In the genomic region with DNA sequence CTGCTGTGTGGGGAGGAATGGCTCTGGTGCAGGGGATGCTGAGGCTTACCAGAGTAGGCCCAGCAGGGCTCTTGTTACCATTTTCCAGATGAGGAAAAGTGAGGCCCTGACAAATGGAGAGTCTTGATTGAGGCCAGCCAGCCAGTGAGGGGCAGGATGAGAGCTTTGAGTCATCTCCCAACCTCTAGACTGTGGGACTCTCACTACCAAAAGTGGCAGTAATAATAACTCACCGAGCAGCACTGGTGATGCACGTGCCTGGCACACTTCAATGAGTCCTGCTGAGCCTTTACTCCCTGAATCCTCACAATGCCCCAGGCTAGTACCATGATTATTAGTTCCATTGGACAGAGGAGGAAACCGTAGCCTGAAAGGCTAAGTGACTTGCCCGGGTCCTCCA, we compare ENCODE assay signal across 14 cellular contexts. TPM values are rescaled to one million over a fixed set of nuclear protein-coding genes. Genes with fewer than 3 reads are reported as not detected.
DNase-seq lines count a peak whose midpoint lies in the region; ATAC-seq and TF ChIP-seq lines count a peak whose summit lies in the region.
"Had no signal": no experiment of that assay in that cellular context is flagged by ENCODE, and none has a peak within 500 bp of the region (broad histone marks: within the 10 kb centered on the region; RNA-seq: fewer than 3 reads in every experiment).

No MANE protein-coding gene starts in this region.

- H3K4me1 Mint-ChIP-seq in activated CD8-positive, alpha-beta memory T cell treated with anti-CD3 and anti-CD28 coated beads, Interleukin-2, amount 10 ng/mL, durations not matched to agents 7 days and 5 days = peaks cover 49% of the 10 kb centered on the region

- peaks cover 5% of the 10 kb centered on the region for H3K36me3 Mint-ChIP-seq in activated CD8-positive, alpha-beta memory T cell treated with anti-CD3 and anti-CD28 coated beads, Interleukin-2, amount 10 ng/mL, durations not matched to agents 7 days and 5 days

- H3K4me3 Mint-ChIP-seq in activated CD8-positive, alpha-beta memory T cell treated with anti-CD3 and anti-CD28 coated beads, Interleukin-2, amount 10 ng/mL, durations not matched to agents 7 days and 5 days = no peak overlapping the region

- no peak overlapping the region for H3K4me3 ChIP-seq in epithelial cell of esophagus (ENCODE audit: low read length)
- no peak overlapping the region for H3K4me3 ChIP-seq in lower leg skin (ENCODE audit: low read depth, poor library complexity, severe bottlenecking)

- peak; percentile 8 for ATAC-seq in activated CD8-positive, alpha-beta memory T cell treated with anti-CD3 and anti-CD28 coated beads, Interleukin-2, amount 10 ng/mL, durations not matched to agents 7 days and 5 days
- peak; percentile 17 for ATAC-seq in stimulated activated naive CD8-positive, alpha-beta T cell treated with anti-CD3 and anti-CD28 coated beads, Interleukin-15, Interleukin-2, amounts not matched to agents 100 U/mL and 50 U/mL, for 24 hours

- TF ChIP-seq CTCF in epithelial cell of esophagus (IDR thresholded peaks at IDR 0.05; ENCODE audit: insufficient read depth, low read depth, low read length, missing control alignments) (no peak), lower leg skin (IDR thresholded peaks at IDR 0.05) (no peak)

- TF ChIP-seq POLR2A in lower leg skin (IDR thresholded peaks at IDR 0.05) = no peak

- peak overlapping the region; percentile 79 for H3K27ac Mint-ChIP-seq in activated CD8-positive, alpha-beta memory T cell treated with anti-CD3 and anti-CD28 coated beads, Interleukin-2, amount 10 ng/mL, durations not matched to agents 7 days and 5 days

- H3K27me3 Mint-ChIP-seq in activated CD8-positive, alpha-beta memory T cell treated with anti-CD3 and anti-CD28 coated beads, Interleukin-2, amount 10 ng/mL, durations not matched to agents 7 days and 5 days = no peaks in the 10 kb centered on the region

- H3K9me3 Mint-ChIP-seq in activated CD8-positive, alpha-beta memory T cell treated with anti-CD3 and anti-CD28 coated beads, Interleukin-2, amount 10 ng/mL, durations not matched to agents 7 days and 5 days (ENCODE audit: low read depth) = no peaks in the 10 kb centered on the region
- H3K9me3 Mint-ChIP-seq: H9; T-helper 1 cell treated with Interleukin-12 subunit alpha and Interleukin-12 subunit beta and Interleukin-4 antibody, amounts not matched to agents 30 μg/mL and 1 μg/mL, for 36 hours had no signal

- DNase-seq in activated CD8-positive, alpha-beta memory T cell treated with anti-CD3 and anti-CD28 coated beads, Interleukin-2, amount 10 ng/mL, durations not matched to agents 7 days and 5 days = peak; percentile 65
- DNase-seq in activated CD8-positive, alpha-beta memory T cell treated with anti-CD3 and anti-CD28 coated beads for 24 hours = no peak
- DNase-seq in RKO (ENCODE audit: low spot score) (peak; percentile 29), epithelial cell of esophagus (ENCODE audit: low read depth) (peak; percentile 73), NCI-H2227 (lab: John Stamatoyannopoulos, UW; ENCODE audit: unreplicated experiment) (no peak), lower leg skin (ENCODE audit: low spot score in 2 of 2) (no peak)
- no peak for DNase-seq in stimulated activated naive CD8-positive, alpha-beta T cell treated with anti-CD3 and anti-CD28 coated beads, Interleukin-15, Interleukin-2, amounts not matched to agents 100 U/mL and 50 U/mL, for 24 hours
- no peak for DNase-seq in effector CD4-positive, alpha-beta T cell
- DNase-seq: activated gamma-delta T cell; effector memory CD4-positive, alpha-beta T cell; H9; MM.1S; NCI-H748 treated with DMSO at 0.1 percent for 48 hours had no signal

- 42% methylated on average over 4 of the region's 4 CpGs for WGBS in lower leg skin, 2 donors

- intact Hi-C loops in lower leg skin (cut with DNase I; ENCODE audit: low total_unique reads) = no loop called here

- CTCF ChIA-PET in activated CD8-positive, alpha-beta memory T cell treated with anti-CD3 and anti-CD28 coated beads, Interleukin-2, amount 10 ng/mL, durations not matched to agents 7 days and 5 days (lab: Charles Lee) = interaction anchor here (0.8 to 5.8 kb wide), 4 partner anchors 19 to 144 kb away, joined by 3 to 87 read pairs (median 12); a partner anchor contains a TSS

RNA-seq across cellular contexts. Expression of a gene that starts 7.8 kb away (rescaled TPM):
- 10 to 100 TPM; 67.3 to 77.3 TPM for total RNA-seq in activated CD8-positive, alpha-beta memory T cell treated with anti-CD3 and anti-CD28 coated beads, Interleukin-2, amount 10 ng/mL, durations not matched to agents 7 days and 5 days
- total RNA-seq in lower leg skin = 10 to 100 TPM; 57.8 to 90.0 (median 59.0) TPM

RNA-seq across cellular contexts. Expression of a gene that starts 21.9 kb away (rescaled TPM):
- total RNA-seq in activated CD8-positive, alpha-beta memory T cell treated with anti-CD3 and anti-CD28 coated beads, Interleukin-2, amount 10 ng/mL, durations not matched to agents 7 days and 5 days = 10 to 100 TPM; 43.5 to 58.7 TPM
- 10 to 100 TPM; 29.9 to 44.0 (median 36.9) TPM for total RNA-seq in lower leg skin

RNA-seq across cellular contexts. Expression of a gene that starts 25.1 kb away (rescaled TPM):
- 1 to 10 TPM in 1 of 2 experiments, under 1 TPM in 1; 0.89 to 1.1 TPM for total RNA-seq in activated CD8-positive, alpha-beta memory T cell treated with anti-CD3 and anti-CD28 coated beads, Interleukin-2, amount 10 ng/mL, durations not matched to agents 7 days and 5 days
- under 1 TPM in 3 of 4 donors, not detected in 1; 0.23 to 0.30 (median 0.29) TPM for total RNA-seq in lower leg skin

RNA-seq across cellular contexts. Expression of a gene that starts 25.6 kb away (rescaled TPM):
- total RNA-seq in activated CD8-positive, alpha-beta memory T cell treated with anti-CD3 and anti-CD28 coated beads, Interleukin-2, amount 10 ng/mL, durations not matched to agents 7 days and 5 days = 10 to 100 TPM; 38.0 to 38.9 TPM
- 10 to 100 TPM in 3 of 4 donors, 1 to 10 TPM in 1; 4.3 to 18.4 (median 14.0) TPM for total RNA-seq in lower leg skin

RNA-seq across cellular contexts. Expression of a gene that starts 34.4 kb away (rescaled TPM):
- total RNA-seq in activated CD8-positive, alpha-beta memory T cell treated with anti-CD3 and anti-CD28 coated beads, Interleukin-2, amount 10 ng/mL, durations not matched to agents 7 days and 5 days = 10 to 100 TPM; 47.3 to 53.8 TPM
- 10 to 100 TPM; 31.4 to 42.0 (median 34.1) TPM for total RNA-seq in lower leg skin

Comparison
In these comparisons a context has a peak if more than half of its experiments do, and no peak if none do; other contexts are left out.
1. DNase-seq: peak in activated CD8-positive, alpha-beta memory T cell treated with anti-CD3 and anti-CD28 coated beads, Interleukin-2, amount 10 ng/mL, durations not matched to agents 7 days and 5 days (single experiment), RKO (single experiment) and epithelial cell of esophagus (single experiment); none in activated CD8-positive, alpha-beta memory T cell treated with anti-CD3 and anti-CD28 coated beads for 24 hours (single experiment), stimulated activated naive CD8-positive, alpha-beta T cell treated with anti-CD3 and anti-CD28 coated beads, Interleukin-15, Interleukin-2, amounts not matched to agents 100 U/mL and 50 U/mL, for 24 hours (single experiment), NCI-H2227 (single experiment), effector CD4-positive, alpha-beta T cell (single experiment) and lower leg skin (0 of 2).